Comparison of ENCODE assay signal across 2 cellular contexts in the genomic region with DNA sequence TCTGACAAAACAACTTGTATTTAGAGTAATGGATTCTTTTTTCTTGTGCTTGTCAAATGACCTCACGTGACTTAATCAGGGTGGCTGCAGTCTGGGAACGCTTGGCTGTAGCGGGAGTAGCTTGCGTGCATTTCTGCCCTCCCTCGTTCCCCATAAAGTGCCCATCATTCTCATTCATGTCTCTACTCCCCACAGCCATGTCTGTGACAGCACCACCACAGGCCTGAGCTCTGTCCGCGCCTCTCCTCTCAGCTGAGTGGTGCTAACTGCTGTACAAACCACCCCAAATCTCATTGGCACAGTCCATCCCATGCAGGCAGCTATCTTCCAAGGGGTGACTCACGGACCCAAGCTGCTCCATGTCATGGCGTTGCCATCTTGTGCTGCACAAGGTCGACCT.
TF ChIP-seq lines count a peak whose summit lies in the region.

No MANE protein-coding gene starts in this region.

TF ChIP-seq in HEK293, 187 proteins besides CTCF, POLR2A, EP300 and RAD21:
- TF ChIP-seq, protein P1, sequence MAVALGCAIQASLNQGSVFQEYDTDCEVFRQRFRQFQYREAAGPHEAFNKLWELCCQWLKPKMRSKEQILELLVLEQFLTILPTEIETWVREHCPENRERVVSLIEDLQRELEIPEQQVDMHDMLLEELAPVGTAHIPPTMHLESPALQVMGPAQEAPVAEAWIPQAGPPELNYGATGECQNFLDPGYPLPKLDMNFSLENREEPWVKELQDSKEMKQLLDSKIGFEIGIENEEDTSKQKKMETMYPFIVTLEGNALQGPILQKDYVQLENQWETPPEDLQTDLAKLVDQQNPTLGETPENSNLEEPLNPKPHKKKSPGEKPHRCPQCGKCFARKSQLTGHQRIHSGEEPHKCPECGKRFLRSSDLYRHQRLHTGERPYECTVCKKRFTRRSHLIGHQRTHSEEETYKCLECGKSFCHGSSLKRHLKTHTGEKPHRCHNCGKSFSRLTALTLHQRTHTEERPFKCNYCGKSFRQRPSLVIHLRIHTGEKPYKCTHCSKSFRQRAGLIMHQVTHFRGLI (tag by site-specific recombination; IDR thresholded peaks at IDR 0.05): no peak
- TF ChIP-seq, protein P2, sequence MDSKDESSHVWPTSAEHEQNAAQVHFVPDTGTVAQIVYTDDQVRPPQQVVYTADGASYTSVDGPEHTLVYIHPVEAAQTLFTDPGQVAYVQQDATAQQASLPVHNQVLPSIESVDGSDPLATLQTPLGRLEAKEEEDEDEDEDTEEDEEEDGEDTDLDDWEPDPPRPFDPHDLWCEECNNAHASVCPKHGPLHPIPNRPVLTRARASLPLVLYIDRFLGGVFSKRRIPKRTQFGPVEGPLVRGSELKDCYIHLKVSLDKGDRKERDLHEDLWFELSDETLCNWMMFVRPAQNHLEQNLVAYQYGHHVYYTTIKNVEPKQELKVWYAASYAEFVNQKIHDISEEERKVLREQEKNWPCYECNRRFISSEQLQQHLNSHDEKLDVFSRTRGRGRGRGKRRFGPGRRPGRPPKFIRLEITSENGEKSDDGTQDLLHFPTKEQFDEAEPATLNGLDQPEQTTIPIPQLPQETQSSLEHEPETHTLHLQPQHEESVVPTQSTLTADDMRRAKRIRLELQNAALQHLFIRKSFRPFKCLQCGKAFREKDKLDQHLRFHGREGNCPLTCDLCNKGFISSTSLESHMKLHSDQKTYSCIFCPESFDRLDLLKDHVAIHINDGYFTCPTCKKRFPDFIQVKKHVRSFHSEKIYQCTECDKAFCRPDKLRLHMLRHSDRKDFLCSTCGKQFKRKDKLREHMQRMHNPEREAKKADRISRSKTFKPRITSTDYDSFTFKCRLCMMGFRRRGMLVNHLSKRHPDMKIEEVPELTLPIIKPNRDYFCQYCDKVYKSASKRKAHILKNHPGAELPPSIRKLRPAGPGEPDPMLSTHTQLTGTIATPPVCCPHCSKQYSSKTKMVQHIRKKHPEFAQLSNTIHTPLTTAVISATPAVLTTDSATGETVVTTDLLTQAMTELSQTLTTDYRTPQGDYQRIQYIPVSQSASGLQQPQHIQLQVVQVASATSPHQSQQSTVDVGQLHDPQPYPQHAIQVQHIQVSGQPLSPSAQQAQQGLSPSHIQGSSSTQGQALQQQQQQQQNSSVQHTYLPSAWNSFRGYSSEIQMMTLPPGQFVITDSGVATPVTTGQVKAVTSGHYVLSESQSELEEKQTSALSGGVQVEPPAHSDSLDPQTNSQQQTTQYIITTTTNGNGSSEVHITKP (tag by site-specific recombination; IDR thresholded peaks at IDR 0.05): 0 out of 2 replicates have a peak, but pooled peaks have one; percentile 27

TF ChIP-seq in H1, 55 proteins besides CTCF, POLR2A, EP300 and RAD21 (continued from another document):
- TF ChIP-seq, protein P3, sequence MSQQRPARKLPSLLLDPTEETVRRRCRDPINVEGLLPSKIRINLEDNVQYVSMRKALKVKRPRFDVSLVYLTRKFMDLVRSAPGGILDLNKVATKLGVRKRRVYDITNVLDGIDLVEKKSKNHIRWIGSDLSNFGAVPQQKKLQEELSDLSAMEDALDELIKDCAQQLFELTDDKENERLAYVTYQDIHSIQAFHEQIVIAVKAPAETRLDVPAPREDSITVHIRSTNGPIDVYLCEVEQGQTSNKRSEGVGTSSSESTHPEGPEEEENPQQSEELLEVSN (IDR thresholded peaks at IDR 0.05): no peak
- TF ChIP-seq HDAC2 (IDR thresholded peaks at IDR 0.05; ENCODE audit: borderline replicate concordance in 1 of 2, low read depth in 2 of 2, low read length in 2 of 2): no peak
- no peak for TF ChIP-seq CHD2 (IDR thresholded peaks at IDR 0.05; ENCODE audit: low read length)
- no peak for TF ChIP-seq SIN3A (conservative IDR thresholded peaks at IDR 0.05 in 1 of 2, IDR thresholded peaks at IDR 0.05 in 1 of 2; ENCODE audit: low read depth in 1 of 2, low read length in 2 of 2)
- TF ChIP-seq GABPA (IDR thresholded peaks at IDR 0.05; ENCODE audit: borderline replicate concordance, insufficient read depth, low read length): no peak
- TF ChIP-seq RBBP5 (IDR thresholded peaks at IDR 0.05; ENCODE audit: borderline replicate concordance, low read depth, low read length): no peak
- TF ChIP-seq TCF12 (IDR thresholded peaks at IDR 0.05; ENCODE audit: low read depth, low read length): no peak
- TF ChIP-seq TAF7 (optimal IDR thresholded peaks at IDR 0.05; ENCODE audit: borderline replicate concordance, low read depth, low read length): no peak
- no peak for TF ChIP-seq YY1 (IDR thresholded peaks at IDR 0.05; ENCODE audit: low read depth, low read length)
- TF ChIP-seq CHD1 (IDR thresholded peaks at IDR 0.05; ENCODE audit: low read depth, low read length): no peak
- TF ChIP-seq JUND (IDR thresholded peaks at IDR 0.05; ENCODE audit: low read length): no peak
- no peak for TF ChIP-seq BACH1 (IDR thresholded peaks at IDR 0.05; ENCODE audit: low read length)
- no peak for TF ChIP-seq CREB1 (IDR thresholded peaks at IDR 0.05)
- TF ChIP-seq, protein P4, sequence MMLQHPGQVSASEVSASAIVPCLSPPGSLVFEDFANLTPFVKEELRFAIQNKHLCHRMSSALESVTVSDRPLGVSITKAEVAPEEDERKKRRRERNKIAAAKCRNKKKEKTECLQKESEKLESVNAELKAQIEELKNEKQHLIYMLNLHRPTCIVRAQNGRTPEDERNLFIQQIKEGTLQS (IDR thresholded peaks at IDR 0.05; ENCODE audit: insufficient read depth, low read depth, low read length): no peak
- TF ChIP-seq, protein P5, sequence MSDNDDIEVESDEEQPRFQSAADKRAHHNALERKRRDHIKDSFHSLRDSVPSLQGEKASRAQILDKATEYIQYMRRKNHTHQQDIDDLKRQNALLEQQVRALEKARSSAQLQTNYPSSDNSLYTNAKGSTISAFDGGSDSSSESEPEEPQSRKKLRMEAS (IDR thresholded peaks at IDR 0.05): no peak
